ENCODE assay signal across 19 cellular contexts in the genomic region with DNA sequence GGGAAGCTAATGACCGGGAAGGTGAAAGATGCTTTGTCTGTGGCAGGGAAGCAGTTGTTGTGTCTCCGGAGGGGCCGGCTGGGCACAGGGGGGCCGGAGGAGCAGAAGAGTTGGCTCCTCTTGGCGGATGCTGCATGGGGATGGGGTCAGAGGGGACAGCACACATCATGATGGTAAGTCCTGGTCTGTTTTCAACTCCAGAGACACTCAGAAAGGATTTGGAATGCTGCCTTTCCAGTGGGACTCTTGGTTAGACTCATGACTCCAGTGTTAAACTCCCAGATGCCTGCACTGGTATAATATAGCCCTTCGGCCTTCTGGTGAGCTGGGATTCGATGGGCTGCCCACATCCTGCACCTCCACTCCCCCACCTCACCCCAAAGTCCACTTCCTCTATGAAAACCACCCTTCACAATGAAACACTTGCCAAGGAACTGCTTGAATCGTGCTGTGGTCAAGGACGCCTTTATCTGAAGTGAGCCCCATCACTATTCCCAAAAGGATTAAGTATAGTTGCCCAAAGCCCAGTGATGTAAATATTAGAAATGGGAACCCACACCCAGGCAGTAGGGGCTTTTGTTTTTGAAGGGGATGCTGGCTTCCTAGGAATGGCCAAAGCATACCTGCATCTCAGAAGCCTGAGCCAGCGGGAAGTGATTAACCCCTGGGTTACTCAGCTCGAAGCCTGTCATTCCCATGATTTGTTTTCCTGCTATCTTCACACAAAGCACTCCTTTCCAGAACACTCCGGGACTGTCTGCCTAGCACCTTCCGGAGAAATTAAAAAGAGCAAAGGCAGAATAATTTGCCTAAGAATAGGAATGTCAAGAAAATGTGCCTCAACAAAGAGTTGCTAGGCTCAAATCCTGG. TPM values are rescaled to one million over a fixed set of nuclear protein-coding genes. Genes with fewer than 3 reads are reported as not detected.
A peak's percentile ranks its signal among the peaks of the same experiment; 100 is the strongest.
DNase-seq lines count a peak whose midpoint lies in the region; ATAC-seq, FAIRE-seq and TF ChIP-seq lines count a peak whose summit lies in the region.
"Had no signal": no experiment of that assay in that cellular context is flagged by ENCODE, and none has a peak within 500 bp of the region (broad histone marks: within the 10 kb centered on the region; RNA-seq: fewer than 3 reads in every experiment).

No MANE protein-coding gene starts in this region.

- no peaks in the 10 kb centered on the region for H3K36me3 Mint-ChIP-seq in activated CD8-positive, alpha-beta memory T cell treated with anti-CD3 and anti-CD28 coated beads, Interleukin-2, amount 10 ng/mL, durations not matched to agents 7 days and 5 days
- peaks cover 2% of the 10 kb centered on the region for H3K36me3 Mint-ChIP-seq in effector memory CD8-positive, alpha-beta T cell (ENCODE audit: insufficient read depth)

- RAD21 ChIA-PET in GM12878 (lab: Charles Lee; ENCODE audit: unreplicated experiment): no interaction called here

- H3K4me1 Mint-ChIP-seq in activated CD8-positive, alpha-beta memory T cell treated with anti-CD3 and anti-CD28 coated beads, Interleukin-2, amount 10 ng/mL, durations not matched to agents 7 days and 5 days: peaks cover 16% of the 10 kb centered on the region
- peaks cover 4 to 5% of the 10 kb centered on the region in 2 donors for H3K4me1 Mint-ChIP-seq in effector memory CD8-positive, alpha-beta T cell (ENCODE audit: low read depth in 2 of 2)

- H3K4me3 ChIP-seq in GM12878 (no peak overlapping the region), muscle layer of colon (ENCODE audit: low read depth in 1 of 2, low read length in 2 of 2) (peak overlapping the region in 1 of 2 donors; percentile 41)

- in situ Hi-C loops in GM12878 (cut with MboI): no loop called here

- H3K9me3 Mint-ChIP-seq in activated CD8-positive, alpha-beta memory T cell treated with anti-CD3 and anti-CD28 coated beads, Interleukin-2, amount 10 ng/mL, durations not matched to agents 7 days and 5 days (ENCODE audit: low read depth): no peaks in the 10 kb centered on the region
- no peaks in the 10 kb centered on the region for H3K9me3 Mint-ChIP-seq in effector memory CD8-positive, alpha-beta T cell
- H3K9me3 Mint-ChIP-seq: activated CD4-positive, alpha-beta T cell treated with anti-CD3 and anti-CD28 coated beads, Interleukin-2, amount 10 ng/mL, durations not matched to agents 24 days and 14 days; CD8-positive, alpha-beta memory T cell; stimulated activated naive CD8-positive, alpha-beta T cell treated with anti-CD3 and anti-CD28 coated beads, Interleukin-15, Interleukin-2, amounts not matched to agents 100 ng/mL and 50 ng/mL, for 24 hours had no signal

- BruUV-seq in GM12878 (replicated peaks; lab: Mats Ljungman, UMichigan): no TSS peak

- SMC1A ChIA-PET in GM12878 (lab: Charles Lee; ENCODE audit: uncharacterized antibody, unreplicated experiment): interaction anchor here (0.7 to 0.8 kb wide), 2 partner anchors 32 to 37 kb away, joined by 3 read pairs; no protein-coding TSS in a partner anchor

- TF ChIP-seq RAD21 in GM12878 (IDR thresholded peaks at IDR 0.05; ENCODE audit: insufficient read depth, low read depth, low read length): no peak

- CTCF ChIA-PET in activated CD8-positive, alpha-beta memory T cell treated with anti-CD3 and anti-CD28 coated beads, Interleukin-2, amount 10 ng/mL, durations not matched to agents 7 days and 5 days (lab: Charles Lee): interaction anchor here (1.2 to 2.0 kb wide), 3 partner anchors 18 to 29 kb away, joined by 3 to 7 read pairs (median 7); no protein-coding TSS in a partner anchor
- CTCF ChIA-PET in GM12878 (lab: Yijun Ruan, JAX): interaction anchor here (1.1 kb wide), 1 partner anchor 29 kb away, joined by 4 read pairs; no protein-coding TSS in a partner anchor

- no peak for TF ChIP-seq EP300 in GM12878 (IDR thresholded peaks at IDR 0.05; ENCODE audit: borderline replicate concordance in 1 of 2, control insufficient read depth in 1 of 2, low read depth in 2 of 2, low read length in 2 of 2)

- intact Hi-C loops in GM12878 (cut with micrococcal nuclease; ENCODE audit: unreplicated experiment): no loop called here

- no peak for ATAC-seq in activated CD8-positive, alpha-beta memory T cell treated with anti-CD3 and anti-CD28 coated beads, Interleukin-2, amount 10 ng/mL, durations not matched to agents 7 days and 5 days
- ATAC-seq in GM12878: peak; percentile 46; the same call in 2 of the 3 replicates
- ATAC-seq in effector memory CD8-positive, alpha-beta T cell (replicated peaks): no peak
- ATAC-seq: right cardiac atrium had no signal

- H3K4me3 Mint-ChIP-seq in activated CD8-positive, alpha-beta memory T cell treated with anti-CD3 and anti-CD28 coated beads, Interleukin-2, amount 10 ng/mL, durations not matched to agents 7 days and 5 days: no peak overlapping the region
- H3K4me3 Mint-ChIP-seq in effector memory CD8-positive, alpha-beta T cell: no peak overlapping the region
- H3K4me3 Mint-ChIP-seq: activated CD4-positive, alpha-beta T cell treated with anti-CD3 and anti-CD28 coated beads, Interleukin-2, amount 10 ng/mL, durations not matched to agents 24 days and 14 days; stimulated activated naive CD8-positive, alpha-beta T cell treated with anti-CD3 and anti-CD28 coated beads, Interleukin-15, Interleukin-2, amounts not matched to agents 100 ng/mL and 50 ng/mL, for 24 hours had no signal

- H3K36me3 ChIP-seq in GM12878 (ENCODE audit: control insufficient read depth in 2 of 2, insufficient read depth in 2 of 2, low read length in 1 of 2) (no peaks in the 10 kb centered on the region), muscle layer of colon (ENCODE audit: insufficient read depth, low read length) (peaks cover 6% of the 10 kb centered on the region)

- H3K27me3 ChIP-seq in GM12878 (replicated peaks in 1 of 2; ENCODE audit: control insufficient read depth in 2 of 2, insufficient read depth in 2 of 2, low read length in 1 of 2) (no peaks in the 10 kb centered on the region), muscle layer of colon (ENCODE audit: control insufficient read depth in 1 of 2, insufficient read depth in 2 of 2, low read length in 2 of 2) (no peaks in the 10 kb centered on the region)

- 58% methylated on average over 13 of the region's 13 CpGs for WGBS in GM12878 (ENCODE audit: insufficient coverage, insufficient replicate concordance, low lambda C conversion rate, missing lambda C conversion rate)

- no peak for FAIRE-seq in GM12878 (lab: Jason Lieb, UNC)
- FAIRE-seq: islet of Langerhans had no signal

- no peak overlapping the region for H3K27ac ChIP-seq in GM12878 (ENCODE audit: control insufficient read depth, insufficient read depth)
- peak overlapping the region; percentile 81 for H3K27ac ChIP-seq in muscle layer of colon (ENCODE audit: low read depth, low read length)
- H3K27ac ChIP-seq: HL-60 had no signal

- H3K9me3 ChIP-seq in GM12878 (replicated peaks; ENCODE audit: control insufficient read depth, insufficient read depth, low read length): no peaks in the 10 kb centered on the region
- no peaks in the 10 kb centered on the region for H3K9me3 ChIP-seq in muscle layer of colon (ENCODE audit: low read length)

- H3K4me1 ChIP-seq in GM12878 (ENCODE audit: control insufficient read depth, insufficient read depth, low read length): peaks cover 9% of the 10 kb centered on the region
- peaks cover 48% of the 10 kb centered on the region for H3K4me1 ChIP-seq in muscle layer of colon (ENCODE audit: insufficient read depth, low read length)

- H4K20me1 ChIP-seq in GM12878 (ENCODE audit: control insufficient read depth, insufficient read depth): no peaks in the 10 kb centered on the region; the same call in 1 of the 2 replicates

- no peak overlapping the region for H2AFZ ChIP-seq in GM12878 (ENCODE audit: control insufficient read depth, low read depth, low read length)

- no peak for TF ChIP-seq POLR2A in GM12878 (IDR thresholded peaks at IDR 0.05; ENCODE audit: low read depth, low read length)

- H3K79me2 ChIP-seq in GM12878 (ENCODE audit: control insufficient read depth, insufficient read depth, low read length): no peaks in the 10 kb centered on the region

- no peak overlapping the region for H3K9ac ChIP-seq in GM12878 (ENCODE audit: control insufficient read depth, insufficient read depth, low read length)
- peak overlapping the region; percentile 44 for H3K9ac ChIP-seq in muscle layer of colon (ENCODE audit: low read length)

- peak overlapping the region; percentile 31 for H3K27ac Mint-ChIP-seq in activated CD8-positive, alpha-beta memory T cell treated with anti-CD3 and anti-CD28 coated beads, Interleukin-2, amount 10 ng/mL, durations not matched to agents 7 days and 5 days
- H3K27ac Mint-ChIP-seq in effector memory CD8-positive, alpha-beta T cell: no peak overlapping the region
- H3K27ac Mint-ChIP-seq: activated CD4-positive, alpha-beta T cell treated with anti-CD3 and anti-CD28 coated beads, Interleukin-2, amount 10 ng/mL, durations not matched to agents 24 days and 14 days; stimulated activated naive CD8-positive, alpha-beta T cell treated with anti-CD3 and anti-CD28 coated beads, Interleukin-15, Interleukin-2, amounts not matched to agents 100 ng/mL and 50 ng/mL, for 24 hours had no signal

- H3K4me2 ChIP-seq in GM12878 (ENCODE audit: control insufficient read depth, insufficient read depth): no peak overlapping the region

- no peak for TF ChIP-seq CTCF in GM12878 (IDR thresholded peaks at IDR 0.05 in 2 of 3, conservative IDR thresholded peaks at IDR 0.05 in 1 of 3; ENCODE audit: control insufficient read depth in 2 of 3, extremely low read depth in 1 of 3, insufficient read depth in 1 of 3, low read depth in 3 of 3, low read length in 3 of 3)

- POLR2A ChIA-PET in GM12878 (lab: Charles Lee): no interaction called here

- no peak for DNase-seq in activated CD8-positive, alpha-beta memory T cell treated with anti-CD3 and anti-CD28 coated beads, Interleukin-2, amount 10 ng/mL, durations not matched to agents 7 days and 5 days
- DNase-seq in activated CD8-positive, alpha-beta memory T cell treated with anti-CD3 and anti-CD28 coated beads, Interleukin-2, amount 50 U/mL, for 48 hours: no peak
- DNase-seq in GM12878 (ENCODE audit: low read depth, low spot score): no peak
- no peak for DNase-seq in SW480 (ENCODE audit: low spot score)
- no peak for DNase-seq in Kasumi-1 (lab: John Stamatoyannopoulos, UW)
- DNase-seq in middle frontal gyrus (ENCODE audit: extremely low spot score, low spot score): no peak
- DNase-seq in effector memory CD8-positive, alpha-beta T cell: no peak
- DNase-seq: 8988T; activated CD4-positive, alpha-beta T cell treated with anti-CD3 and anti-CD28 coated beads, Interleukin-2, amount 10 ng/mL, durations not matched to agents 24 days and 14 days; activated T-cell treated with anti-CD3 and anti-CD28 coated beads, Interleukin-2, amount 50 U/mL, for 48 hours; amniotic stem cell; CD8-positive, alpha-beta memory T cell; GF-D8; GOT3; right cardiac atrium had no signal

- peaks cover 5% of the 10 kb centered on the region for H3K27me3 Mint-ChIP-seq in activated CD8-positive, alpha-beta memory T cell treated with anti-CD3 and anti-CD28 coated beads, Interleukin-2, amount 10 ng/mL, durations not matched to agents 7 days and 5 days
- peaks cover 18 to 28% of the 10 kb centered on the region in 2 donors for H3K27me3 Mint-ChIP-seq in effector memory CD8-positive, alpha-beta T cell
- H3K27me3 Mint-ChIP-seq: stimulated activated naive CD8-positive, alpha-beta T cell treated with anti-CD3 and anti-CD28 coated beads, Interleukin-15, Interleukin-2, amounts not matched to agents 100 ng/mL and 50 ng/mL, for 24 hours had no signal

RNA-seq across cellular contexts. Expression of a gene that starts 33.8 kb away (rescaled TPM):
- total RNA-seq in activated CD8-positive, alpha-beta memory T cell treated with anti-CD3 and anti-CD28 coated beads, Interleukin-2, amount 10 ng/mL, durations not matched to agents 7 days and 5 days: 1 to 10 TPM; 4.1 to 5.5 TPM
- 22.9 and 27.2 TPM in 2 replicates for total RNA-seq in GM12878 (2013; cell fraction: nucleolus; rRNA removed)
- 0.96 and 1.7 TPM in 2 replicates for total RNA-seq in GM12878 (2014; rRNA removed)
- 2.4 and 2.5 TPM in 2 replicates for total RNA-seq in GM12878 (2014; rRNA removed; fragmentation: Illumina TruSeq; extraction: Trizol)
- 2.2 and 2.3 TPM in 2 replicates for total RNA-seq in GM12878 (2021)
- polyA plus RNA-seq in GM12878 (2011; ENCODE audit: low read depth): 1.2 TPM
- 9.7 and 10.0 TPM in 2 replicates for polyA plus RNA-seq in GM12878 (2011; rRNA removed)
- 4.8 and 5.5 TPM in 2 replicates for polyA plus RNA-seq in GM12878 (2011; cell fraction: cytosol; rRNA removed)
- 10.0 and 11.6 TPM in 2 replicates for polyA plus RNA-seq in GM12878 (2011; cell fraction: nucleus; rRNA removed)
- 1.6 and 1.7 TPM in 2 replicates for polyA plus RNA-seq in GM12878 (2012)
- polyA plus RNA-seq in GM12878 (2014; fragmentation: Illumina TruSeq; extraction: Trizol): 2.7 and 3.9 TPM in 2 replicates
- polyA plus RNA-seq in GM12878 (2014; fragmentation: Nextera tagmentation; extraction: Ambion mirVana): under 1 TPM; 0.43 to 0.88 TPM
- polyA plus RNA-seq in GM12878 (2014; rRNA removed): 2.3 and 2.5 TPM in 2 replicates
- polyA plus RNA-seq in GM12878 (2016; fragmentation: Nextera tagmentation; extraction: Ambion mirVana): 1 to 10 TPM; 4.1 to 6.3 TPM
- 6.4 and 7.5 TPM in 2 replicates for polyA minus RNA-seq in GM12878 (2011; rRNA and poly(A)+ RNA removed)
- polyA minus RNA-seq in GM12878 (2011; cell fraction: cytosol; rRNA and poly(A)+ RNA removed): 2.0 and 5.9 TPM in 2 replicates
- polyA minus RNA-seq in GM12878 (2011; cell fraction: nucleus; rRNA and poly(A)+ RNA removed): 4.8 and 10.6 TPM in 2 replicates

RNA-seq across cellular contexts. Expression of a gene that starts 45.3 kb away (rescaled TPM):
- total RNA-seq in activated CD8-positive, alpha-beta memory T cell treated with anti-CD3 and anti-CD28 coated beads, Interleukin-2, amount 10 ng/mL, durations not matched to agents 7 days and 5 days: 10 to 100 TPM; 10.5 to 27.1 TPM
- total RNA-seq in GM12878 (2013; cell fraction: nucleolus; rRNA removed): 28.6 and 37.5 TPM in 2 replicates
- total RNA-seq in GM12878 (2014; rRNA removed): 13.1 and 13.4 TPM in 2 replicates
- total RNA-seq in GM12878 (2014; rRNA removed; fragmentation: Illumina TruSeq; extraction: Trizol): 28.4 and 28.5 TPM in 2 replicates
- 16.2 and 20.0 TPM in 2 replicates for total RNA-seq in GM12878 (2021)
- 11.2 TPM for polyA plus RNA-seq in GM12878 (2011; ENCODE audit: low read depth)
- 35.3 and 52.7 TPM in 2 replicates for polyA plus RNA-seq in GM12878 (2011; rRNA removed)
- 9.2 and 10.4 TPM in 2 replicates for polyA plus RNA-seq in GM12878 (2011; cell fraction: cytosol; rRNA removed)
- polyA plus RNA-seq in GM12878 (2011; cell fraction: nucleus; rRNA removed): 10.1 and 12.2 TPM in 2 replicates
- polyA plus RNA-seq in GM12878 (2012): 14.6 and 21.3 TPM in 2 replicates
- polyA plus RNA-seq in GM12878 (2014; fragmentation: Illumina TruSeq; extraction: Trizol): 30.1 and 62.8 TPM in 2 replicates
- 10 to 100 TPM in 1 of 2 experiments, 1 to 10 TPM in 1; 5.0 to 12.0 TPM for polyA plus RNA-seq in GM12878 (2014; fragmentation: Nextera tagmentation; extraction: Ambion mirVana)
- polyA plus RNA-seq in GM12878 (2014; rRNA removed): 13.2 and 20.1 TPM in 2 replicates
- polyA plus RNA-seq in GM12878 (2016; fragmentation: Nextera tagmentation; extraction: Ambion mirVana): 10 to 100 TPM; 14.6 to 17.0 TPM
- polyA minus RNA-seq in GM12878 (2011; rRNA and poly(A)+ RNA removed): 5.8 and 11.8 TPM in 2 replicates
- polyA minus RNA-seq in GM12878 (2011; cell fraction: cytosol; rRNA and poly(A)+ RNA removed): 4.4 and 5.4 TPM in 2 replicates
- 5.8 and 6.1 TPM in 2 replicates for polyA minus RNA-seq in GM12878 (2011; cell fraction: nucleus; rRNA and poly(A)+ RNA removed)
